1 cellular context compared by ENCODE assay signal in genomic region chr22:38987171-38987895, GRCh38.
TF ChIP-seq lines count a peak whose summit lies in the region.

No MANE protein-coding gene starts in this region.

TF ChIP-seq in HepG2, 621 proteins besides CTCF, POLR2A, EP300 and RAD21:
- TF ChIP-seq ZNF263 (CRISPR knock-in tag; IDR thresholded peaks at IDR 0.05) (peak; percentile 63; the same call in 1 of the 2 replicates), ZNF274 (CRISPR knock-in tag; IDR thresholded peaks at IDR 0.05) (no peak)
